ENCODE assay signal across 8 cellular contexts in the genomic region with DNA sequence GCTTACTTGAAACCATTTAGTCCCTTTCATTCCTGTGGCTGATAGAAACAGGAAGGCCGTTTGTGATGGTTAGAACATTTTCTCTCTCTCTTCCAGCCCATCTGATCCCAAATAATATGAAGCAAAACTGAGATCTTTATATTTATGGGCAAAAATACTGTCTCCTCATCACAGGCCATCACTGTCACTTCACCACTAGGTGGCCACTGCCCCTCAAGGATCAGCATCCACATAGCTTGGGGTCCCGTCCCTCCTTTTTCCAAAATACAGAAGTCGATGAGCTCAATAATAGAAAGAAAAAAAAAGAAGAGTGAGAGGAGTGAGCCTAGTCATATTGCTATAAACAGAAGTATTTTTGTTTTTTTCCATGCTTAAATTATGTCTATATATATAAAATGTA. TPM values are rescaled to one million over a fixed set of nuclear protein-coding genes. Genes with fewer than 3 reads are reported as not detected.
A peak's percentile ranks its signal among the peaks of the same experiment; 100 is the strongest.
DNase-seq lines count a peak whose midpoint lies in the region; ATAC-seq and TF ChIP-seq lines count a peak whose summit lies in the region.

No MANE protein-coding gene starts in this region.

- H3K27me3 ChIP-seq in iPS DF 6.9 (ENCODE audit: control insufficient read depth, insufficient read depth, low read length), result no peaks in the 10 kb centered on the region
- no peaks in the 10 kb centered on the region for H3K27me3 ChIP-seq in ovary

- no peak overlapping the region for H3K27ac ChIP-seq in RWPE1
- no peak overlapping the region for H3K27ac ChIP-seq in iPS DF 6.9 (ENCODE audit: low read length)
- no peak overlapping the region for H3K27ac ChIP-seq in ovary

- no peak for TF ChIP-seq POLR2A in ovary (IDR thresholded peaks at IDR 0.05)

- H3K4me1 ChIP-seq in iPS DF 6.9 (ENCODE audit: control insufficient read depth, insufficient read depth, low read length), result no peaks in the 10 kb centered on the region
- H3K4me1 ChIP-seq in ovary (ENCODE audit: insufficient read depth), result no peaks in the 10 kb centered on the region

- TF ChIP-seq EP300 in ovary (IDR thresholded peaks at IDR 0.05), result no peak

- CTCF ChIA-PET in RWPE1 (lab: Yijun Ruan, JAX), result interaction anchor here (0.6 kb wide), 2 partner anchors 474 to 747 kb away, joined by 3 read pairs; no protein-coding TSS in a partner anchor

- intact Hi-C loops in ovary (cut with DNase I), result no loop called here

- WGBS in iPS DF 6.9 (ENCODE audit: insufficient coverage, insufficient read length), result no CpG with 5 or more reads among the region's 3 CpGs
- 16 to 29% (median 21%) methylated on average over 3 of the region's 3 CpGs for WGBS in ovary, 3 donors

- POLR2A ChIA-PET in RWPE1 (lab: Yijun Ruan, JAX; ENCODE audit: low non-redundant PET), result no interaction called here

- ATAC-seq in HG03039 (IDR thresholded peaks at IDR 0.05; ENCODE audit: unreplicated experiment) (no peak), HG03135 (IDR thresholded peaks at IDR 0.05; ENCODE audit: unreplicated experiment) (no peak)

- no peak overlapping the region for H3K4me3 ChIP-seq in iPS DF 6.9 (ENCODE audit: low read length)
- no peak overlapping the region for H3K4me3 ChIP-seq in ovary

- DNase-seq in Ammon's horn (ENCODE audit: low spot score), result peak; percentile 32
- peak; percentile 13 for DNase-seq in HCEC 1CT
- no peak for DNase-seq in RWPE1 (ENCODE audit: low spot score)
- DNase-seq in iPS DF 6.9 (ENCODE audit: low read depth, low spot score), result peak; percentile 4
- DNase-seq in ovary, result no peak
- DNase-seq in NCI-H1436 treated with DMSO at 0.1 percent for 48 hours (lab: John Stamatoyannopoulos, UW), result no peak

- peak; percentile 25; the same call in 1 of the 2 replicates for TF ChIP-seq CTCF in RWPE1 (conservative IDR thresholded peaks at IDR 0.05; ENCODE audit: low read depth)
- no peak for TF ChIP-seq CTCF in ovary (IDR thresholded peaks at IDR 0.05)

- H3K36me3 ChIP-seq in iPS DF 6.9 (ENCODE audit: control insufficient read depth, insufficient read depth, low read length) (no peaks in the 10 kb centered on the region), ovary (no peaks in the 10 kb centered on the region)

- H3K9me3 ChIP-seq in iPS DF 6.9 (ENCODE audit: control insufficient read depth, insufficient read depth, low read length) (no peaks in the 10 kb centered on the region), ovary (no peaks in the 10 kb centered on the region)

RNA-seq across cellular contexts. Expression of a gene that starts 46.4 kb away (rescaled TPM):
- 10 to 100 TPM in 1 of 7 donors, 1 to 10 TPM in 5, under 1 TPM in 1; 0.91 to 14.8 (median 4.8) TPM for total RNA-seq in ovary
- polyA plus RNA-seq in ovary, result 10 to 100 TPM; 11.5 to 39.5 TPM

Comparison
In these comparisons a context has a peak if more than half of its experiments do, and no peak if none do; other contexts are left out.
1. DNase-seq: peak in Ammon's horn (single experiment), HCEC 1CT (single experiment) and iPS DF 6.9 (single experiment); none in RWPE1 (single experiment), ovary (0 of 5) and NCI-H1436 treated with DMSO at 0.1 percent for 48 hours (single experiment).